8 cellular contexts compared by ENCODE assay signal in the genomic region with DNA sequence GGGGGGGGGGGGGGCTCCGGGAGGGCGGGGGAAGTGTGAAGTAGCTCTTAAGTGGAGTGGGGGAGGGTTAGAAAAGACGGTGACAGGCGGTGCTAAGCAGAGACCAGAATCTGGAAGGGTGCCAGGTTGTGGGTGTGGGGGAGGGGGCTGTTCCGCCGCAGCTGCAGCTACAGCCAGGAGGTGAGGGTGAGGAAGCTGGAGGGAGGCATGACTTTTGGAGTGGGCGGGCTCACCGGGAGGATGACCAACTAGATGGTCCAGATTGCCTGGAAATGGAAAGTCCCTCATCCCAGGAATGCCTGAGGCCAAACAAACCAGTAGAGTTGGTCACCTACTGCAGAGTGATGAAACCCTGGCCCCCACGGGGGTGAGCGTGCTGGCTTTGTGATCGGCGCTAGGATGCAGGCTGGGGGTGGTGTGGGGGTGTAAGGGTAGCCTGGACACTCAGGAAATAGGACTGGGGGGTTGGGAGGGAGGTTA.
DNase-seq lines count a peak whose midpoint lies in the region; ATAC-seq and TF ChIP-seq lines count a peak whose summit lies in the region.

No MANE protein-coding gene starts in this region.

- H3K9me2 ChIP-seq in SK-N-SH: no peaks in the 10 kb centered on the region

- peak overlapping the region; percentile 45 for H3K4me2 ChIP-seq in SK-N-SH

- ATAC-seq in GM21529 (IDR thresholded peaks at IDR 0.05; ENCODE audit: unreplicated experiment) (peak; percentile 76), GM19455 (IDR thresholded peaks at IDR 0.05; ENCODE audit: unreplicated experiment) (no peak)
- ATAC-seq in activated naive CD4-positive, alpha-beta T cell treated with anti-CD3 and anti-CD28 coated beads, Interleukin-2, amount 50 U/mL, for 72 hours: peak; percentile 73 to 90

- peaks cover 9 to 20% (median 13%) of the 10 kb centered on the region in 4 donors for H3K4me1 Mint-ChIP-seq in CD4-positive, alpha-beta memory T cell

- H3K27ac Mint-ChIP-seq in CD4-positive, alpha-beta memory T cell: peak overlapping the region in 2 of 7 donors; percentile 55 to 81
- H3K27ac Mint-ChIP-seq in activated naive CD4-positive, alpha-beta T cell treated with anti-CD3 and anti-CD28 coated beads, Interleukin-2, amount 50 U/mL, for 72 hours: peak overlapping the region; percentile 45 to 62

- H3F3A ChIP-seq in SK-N-SH (replicated peaks; ENCODE audit: insufficient read depth): no peaks in the 10 kb centered on the region

- peak; percentile 34 for TF ChIP-seq RAD21 in SK-N-SH (IDR thresholded peaks at IDR 0.05; ENCODE audit: low read length)

- peak; percentile 43 to 63 (median 53) for DNase-seq in CD4-positive, alpha-beta memory T cell
- DNase-seq in NCI-H1105 (lab: John Stamatoyannopoulos, UW) (peak; percentile 91), SK-N-SH (peak; percentile 75)
- peak; percentile 65 to 66 for DNase-seq in activated naive CD4-positive, alpha-beta T cell treated with anti-CD3 and anti-CD28 coated beads, Interleukin-2, amount 50 U/mL, for 72 hours (ENCODE audit: low spot score in 2 of 2)
- DNase-seq in stimulated activated CD4-positive, alpha-beta T cell treated with anti-CD3 and anti-CD28 coated beads, Interleukin-2, amount 100 ng/mL, for 4 hours (ENCODE audit: low read depth): peak; percentile 57

- no peaks in the 10 kb centered on the region for H3K36me3 ChIP-seq in CD4-positive, alpha-beta memory T cell (ENCODE audit: insufficient read depth, low read length)
- no peaks in the 10 kb centered on the region for H3K36me3 ChIP-seq in SK-N-SH (replicated peaks in 1 of 2; ENCODE audit: control insufficient read depth in 1 of 2, insufficient read depth in 2 of 2, low read length in 1 of 2)
- H3K36me3 ChIP-seq in iPS-18a (ENCODE audit: control insufficient read depth, low read depth, low read length): no peaks in the 10 kb centered on the region

- H3K4me1 ChIP-seq in CD4-positive, alpha-beta memory T cell (ENCODE audit: insufficient read depth, low read length): peaks cover 11% of the 10 kb centered on the region
- H3K4me1 ChIP-seq in SK-N-SH (ENCODE audit: control insufficient read depth in 1 of 2, insufficient read depth in 2 of 2, low read depth in 1 of 2, low read length in 1 of 2): peaks cover 8 to 29% of the 10 kb centered on the region in 2 experiments; a peak in 3 of 4 replicates
- peaks cover 22% of the 10 kb centered on the region for H3K4me1 ChIP-seq in iPS-18a (ENCODE audit: control insufficient read depth, low read depth, low read length)

- H3K79me2 ChIP-seq in SK-N-SH (ENCODE audit: insufficient read depth): no peaks in the 10 kb centered on the region

- H3K9me3 Mint-ChIP-seq in CD4-positive, alpha-beta memory T cell: peaks cover 0 to 2% (median 0%) of the 10 kb centered on the region in 8 donors
- H3K9me3 Mint-ChIP-seq in activated naive CD4-positive, alpha-beta T cell treated with anti-CD3 and anti-CD28 coated beads, Interleukin-2, amount 50 U/mL, for 72 hours: no peaks in the 10 kb centered on the region

- POLR2A ChIA-PET in CD4-positive, alpha-beta memory T cell (lab: Charles Lee; ENCODE audit: partially characterized antibody): no interaction called here
- POLR2A ChIA-PET in SK-N-SH (lab: Yijun Ruan, JAX): interaction anchor here (0.9 to 2.1 kb wide), 4 partner anchors 10 to 73 kb away, joined by 3 to 7 read pairs (median 4); no protein-coding TSS in a partner anchor

- peak overlapping the region; percentile 61 to 89 (median 76) for H3K4me3 Mint-ChIP-seq in CD4-positive, alpha-beta memory T cell

- H3K27me3 Mint-ChIP-seq in CD4-positive, alpha-beta memory T cell: peaks cover 16 to 21% of the 10 kb centered on the region in 2 donors

- no peak for TF ChIP-seq CTCF in SK-N-SH (IDR thresholded peaks at IDR 0.05)

- WGBS in SK-N-SH (ENCODE audit: low lambda C conversion rate): 1% methylated on average over 11 of the region's 12 CpGs

- no peaks in the 10 kb centered on the region for H3K27me3 ChIP-seq in CD4-positive, alpha-beta memory T cell (ENCODE audit: insufficient read depth, low read length)
- peaks cover 12% of the 10 kb centered on the region; the same call in 1 of the 2 replicates for H3K27me3 ChIP-seq in SK-N-SH (ENCODE audit: insufficient read depth)
- peaks cover 57% of the 10 kb centered on the region for H3K27me3 ChIP-seq in iPS-18a (ENCODE audit: control insufficient read depth, insufficient read depth, low read length)

- CTCF ChIA-PET in CD4-positive, alpha-beta memory T cell (lab: Charles Lee; ENCODE audit: partially characterized antibody): no interaction called here
- CTCF ChIA-PET in SK-N-SH (lab: Yijun Ruan, JAX): interaction anchor here (0.6 to 4.5 kb wide), 8 partner anchors 10 to 313 kb away, joined by 3 to 13 read pairs (median 4); no protein-coding TSS in a partner anchor

- peak in 1 of 2 experiments; percentile 54; a peak in 2 of 4 replicates for TF ChIP-seq EP300 in SK-N-SH (IDR thresholded peaks at IDR 0.05; ENCODE audit: borderline replicate concordance in 1 of 2, low read depth in 1 of 2, low read length in 1 of 2)

- H4K20me1 ChIP-seq in SK-N-SH (ENCODE audit: insufficient read depth): no peaks in the 10 kb centered on the region

- no peak overlapping the region for H3K9ac ChIP-seq in SK-N-SH
- H3K9ac ChIP-seq in iPS-18a (ENCODE audit: low read length): peak overlapping the region; percentile 46

- no peak overlapping the region for H3K27ac ChIP-seq in CD4-positive, alpha-beta memory T cell (ENCODE audit: low read depth, low read length)
- H3K27ac ChIP-seq in SK-N-SH (ENCODE audit: low read depth in 2 of 2, low read length in 1 of 2): peak overlapping the region in 1 of 2 experiments; percentile 88; a peak in 2 of 4 replicates
- H3K27ac ChIP-seq in iPS-18a (ENCODE audit: low read length): no peak overlapping the region

- H3K36me3 Mint-ChIP-seq in CD4-positive, alpha-beta memory T cell: no peaks in the 10 kb centered on the region
- H3K36me3 Mint-ChIP-seq in activated naive CD4-positive, alpha-beta T cell treated with anti-CD3 and anti-CD28 coated beads, Interleukin-2, amount 50 U/mL, for 72 hours: no peaks in the 10 kb centered on the region

- intact Hi-C loops in CD4-positive, alpha-beta memory T cell (cut with micrococcal nuclease): no loop called here

- no peak overlapping the region for H2AFZ ChIP-seq in SK-N-SH (ENCODE audit: low read depth)

- H3K4me3 ChIP-seq in CD4-positive, alpha-beta memory T cell (ENCODE audit: low read length in 2 of 2): no peak overlapping the region
- H3K4me3 ChIP-seq in SK-N-SH (ENCODE audit: low read depth in 2 of 2, low read length in 1 of 2) (peak overlapping the region; percentile 16 to 47; a peak in 3 of 4 replicates), iPS-18a (ENCODE audit: low read length) (peak overlapping the region; percentile 39)

- H3K9me3 ChIP-seq in CD4-positive, alpha-beta memory T cell (ENCODE audit: control insufficient read depth in 1 of 2, low read length in 2 of 2): no peaks in the 10 kb centered on the region
- H3K9me3 ChIP-seq in SK-N-SH: no peaks in the 10 kb centered on the region
- no peaks in the 10 kb centered on the region for H3K9me3 ChIP-seq in iPS-18a (ENCODE audit: control insufficient read depth, low read depth, low read length)

TF ChIP-seq in SK-N-SH, 30 proteins besides CTCF, POLR2A, EP300 and RAD21:
- TF ChIP-seq RCOR1 (IDR thresholded peaks at IDR 0.05; ENCODE audit: low read length): peak; percentile 53; the same call in 1 of the 2 replicates
- no peak for TF ChIP-seq TCF12 (IDR thresholded peaks at IDR 0.05)
- TF ChIP-seq SMC3 (IDR thresholded peaks at IDR 0.05; ENCODE audit: low read depth, low read length): peak; percentile 9; the same call in 1 of the 2 replicates
- TF ChIP-seq FOXM1 (IDR thresholded peaks at IDR 0.05; ENCODE audit: low read depth): no peak
- peak; percentile 82 for TF ChIP-seq CHD2 (IDR thresholded peaks at IDR 0.05; ENCODE audit: low read length, partially characterized antibody)
- TF ChIP-seq NFIC (IDR thresholded peaks at IDR 0.05; ENCODE audit: borderline replicate concordance): peak; percentile 74
- TF ChIP-seq MXI1 (IDR thresholded peaks at IDR 0.05; ENCODE audit: low read depth, low read length): 0 out of 2 replicates have a peak, but pooled peaks have one; percentile 35
- TF ChIP-seq FOXJ3 (CRISPR knock-in tag; IDR thresholded peaks at IDR 0.05): 0 out of 2 replicates have a peak, but pooled peaks have one; percentile 15
- no peak for TF ChIP-seq REST (IDR thresholded peaks at IDR 0.05; ENCODE audit: low read depth, low read length)

Comparison
In these comparisons a context has a peak if more than half of its experiments do, and no peak if none do; other contexts are left out.
1. H3K4me3 ChIP-seq: peak in SK-N-SH (2 of 2) and iPS-18a (single experiment); none in CD4-positive, alpha-beta memory T cell (0 of 2).
2. Peak in every context shown above with its lines, with median percentiles within 50 percentile points of each other: DNase-seq.